In genomic region chr2:33599175-33599942, GRCh38 we compare ENCODE assay signal across 8 cellular contexts. TPM values are rescaled to one million over a fixed set of nuclear protein-coding genes. Genes with fewer than 3 reads are reported as not detected.
A peak's percentile ranks its signal among the peaks of the same experiment; 100 is the strongest.
DNase-seq lines count a peak whose midpoint lies in the region; ATAC-seq and TF ChIP-seq lines count a peak whose summit lies in the region.

Gene FAM98A, minus strand, starts transcription at chr2:33599299. Its CDS starts 78 bp downstream, at chr2:33599221.

- H3K4me3 ChIP-seq in ascending aorta (peak within 1 kb of the TSS; percentile 67 to 100), right cardiac atrium (ENCODE audit: low read length) (peak within 1 kb of the TSS; percentile 94), uterus (peak within 1 kb of the TSS; percentile 75 to 89)

- intact Hi-C loops in ascending aorta (cut with DNase I) (loop anchor here (5.0 kb wide), 4 partner anchors 882 to 1432 kb away; partner anchors contain the start of genes BIRC6, SLC30A6 and TTC27), right cardiac atrium (cut with DNase I) (no loop called here), uterus (cut with DNase I; ENCODE audit: low total_unique reads) (no loop called here)

- H3K4me1 ChIP-seq in ascending aorta (peaks cover 3 to 10% of the 10 kb centered on the region in 2 donors), right cardiac atrium (ENCODE audit: control insufficient read depth, insufficient read depth, low read length) (peaks cover 2% of the 10 kb centered on the region), uterus (peaks cover 0 to 3% of the 10 kb centered on the region in 2 donors)

- WGBS in right cardiac atrium, result under 1% methylated on average over 56 of the region's 56 CpGs

- H3K27ac Mint-ChIP-seq in T-helper 2 cell treated with Interferon-gamma antibody and Interleukin-4, amounts not matched to agents 5 μg/mL and 100 μg/mL, for 36 hours, result peak within 1 kb of the TSS; percentile 94

- peaks cover 5% of the 10 kb centered on the region for H3K27me3 Mint-ChIP-seq in T-helper 2 cell treated with Interferon-gamma antibody and Interleukin-4, amounts not matched to agents 5 μg/mL and 100 μg/mL, for 36 hours (ENCODE audit: low read depth)

- no peaks in the 10 kb centered on the region for H3K9me3 ChIP-seq in ascending aorta
- no peaks in the 10 kb centered on the region for H3K9me3 ChIP-seq in right cardiac atrium (ENCODE audit: control insufficient read depth, low read length)
- H3K9me3 ChIP-seq in uterus, result no peaks in the 10 kb centered on the region

- H3K36me3 ChIP-seq in ascending aorta (no peaks in the 10 kb centered on the region), uterus (no peaks in the 10 kb centered on the region)

- ATAC-seq in GM18502 (IDR thresholded peaks at IDR 0.05; ENCODE audit: poor library complexity, unreplicated experiment) (peak; percentile 91), HG02970 (IDR thresholded peaks at IDR 0.05; ENCODE audit: low FRiP score, unreplicated experiment) (peak; percentile 97), right cardiac atrium (peak; percentile 98 to 99)

- TF ChIP-seq CTCF in ascending aorta (IDR thresholded peaks at IDR 0.05) (no peak), uterus (IDR thresholded peaks at IDR 0.05) (peak in 3 of 4 experiments; percentile 13 to 27 (median 15))

- H3K27ac ChIP-seq in ascending aorta, result peak within 1 kb of the TSS; percentile 80 to 90
- peak within 1 kb of the TSS; percentile 93 for H3K27ac ChIP-seq in right cardiac atrium (ENCODE audit: low read length)
- H3K27ac ChIP-seq in uterus, result peak within 1 kb of the TSS; percentile 85

- no peaks in the 10 kb centered on the region for H3K27me3 ChIP-seq in ascending aorta
- no peaks in the 10 kb centered on the region for H3K27me3 ChIP-seq in right cardiac atrium (ENCODE audit: control insufficient read depth, insufficient read depth)
- no peaks in the 10 kb centered on the region for H3K27me3 ChIP-seq in uterus

- peaks cover 9% of the 10 kb centered on the region for H3K36me3 Mint-ChIP-seq in T-helper 2 cell treated with Interferon-gamma antibody and Interleukin-4, amounts not matched to agents 5 μg/mL and 100 μg/mL, for 36 hours (ENCODE audit: low read depth)

- peak within 1 kb of the TSS; percentile 96 for H3K4me3 Mint-ChIP-seq in T-helper 2 cell treated with Interferon-gamma antibody and Interleukin-4, amounts not matched to agents 5 μg/mL and 100 μg/mL, for 36 hours

- peaks cover 27% of the 10 kb centered on the region for H3K4me1 Mint-ChIP-seq in T-helper 2 cell treated with Interferon-gamma antibody and Interleukin-4, amounts not matched to agents 5 μg/mL and 100 μg/mL, for 36 hours (ENCODE audit: low read depth)

- TF ChIP-seq POLR2A in uterus (IDR thresholded peaks at IDR 0.05), result peak; percentile 64 to 68

- DNase-seq in NCI-H1930 (lab: John Stamatoyannopoulos, UW) (peak; percentile 98), ascending aorta (ENCODE audit: low spot score in 2 of 2) (peak; percentile 93 to 99), right cardiac atrium (peak; percentile 100), pulmonary artery endothelial cell (ENCODE audit: low read depth, low spot score) (peak; percentile 93), uterus (peak; percentile 99 to 100)
- DNase-seq in T-helper 2 cell treated with Interferon-gamma antibody and Interleukin-4, amounts not matched to agents 5 μg/mL and 100 μg/mL, for 36 hours (ENCODE audit: low spot score), result peak; percentile 99

- no peaks in the 10 kb centered on the region for H3K9me3 Mint-ChIP-seq in T-helper 2 cell treated with Interferon-gamma antibody and Interleukin-4, amounts not matched to agents 5 μg/mL and 100 μg/mL, for 36 hours

RNA-seq across cellular contexts. Expression of gene FAM98A, which starts in this region (rescaled TPM):
- total RNA-seq in ascending aorta, result 34.8 TPM
- total RNA-seq in right cardiac atrium, result 10 to 100 TPM; 59.2 to 83.5 (median 74.7) TPM
- polyA plus RNA-seq in right cardiac atrium, result 39.8 TPM
- total RNA-seq in pulmonary artery endothelial cell, result 36.9 and 113 TPM in 2 replicates
- 1,000 to 10,000 TPM in 1 of 4 donors, 100 to 1,000 TPM in 1, 10 to 100 TPM in 2; 19.7 to 2,496 (median 73.0) TPM for total RNA-seq in uterus

Comparison
In these comparisons a context has a peak if more than half of its experiments do, and no peak if none do; other contexts are left out.
1. Peak in every context shown above with its lines: DNase-seq, ATAC-seq, H3K4me3 ChIP-seq and H3K27ac ChIP-seq.
2. CTCF ChIP-seq: peak in uterus (3 of 4); none in ascending aorta (0 of 3).